ENCODE assay signal across 24 cellular contexts in the genomic region with DNA sequence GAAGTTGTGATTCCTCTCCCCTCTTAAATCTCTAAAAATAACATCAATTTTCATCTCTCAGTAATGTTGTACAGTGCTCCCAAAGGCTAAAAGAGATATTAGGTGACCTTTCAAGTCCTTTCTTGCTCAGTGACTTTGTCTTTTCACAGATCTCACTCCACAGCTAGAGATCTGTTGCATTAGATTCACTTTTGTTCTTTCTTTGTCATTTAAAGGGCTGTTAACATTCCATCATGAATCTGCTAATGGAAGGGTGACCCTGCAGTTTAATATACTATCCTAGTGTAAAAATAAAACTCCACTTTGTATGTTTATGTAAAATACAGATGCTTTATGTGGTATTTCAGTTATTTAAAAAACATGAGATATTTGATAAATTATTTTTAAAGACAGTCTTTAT. TPM values are rescaled to one million over a fixed set of nuclear protein-coding genes. Genes with fewer than 3 reads are reported as not detected.
"Had no signal": no experiment of that assay in that cellular context is flagged by ENCODE, and none has a peak within 500 bp of the region (broad histone marks: within the 10 kb centered on the region; RNA-seq: fewer than 3 reads in every experiment).

No MANE protein-coding gene starts in this region.

- H3K9me3 ChIP-seq: adrenal gland had no signal

- DNase-seq: activated CD4-positive, alpha-beta T cell treated with anti-CD3 and anti-CD28 coated beads for 48 hours; activated CD4-positive, alpha-beta T cell treated with anti-CD3 and anti-CD28 coated beads, Interleukin-2, amount 50 U/mL, for 4 hours; activated CD4-positive, CD25-positive, alpha-beta regulatory T cell treated with anti-CD3 and anti-CD28 coated beads, Interleukin-2, amount 50 U/mL, for 72 hours; activated CD8-positive, alpha-beta memory T cell treated with anti-CD3 and anti-CD28 coated beads, Interleukin-2, amount 50 U/mL, for 48 hours; activated CD8-positive, alpha-beta T cell treated with anti-CD3 and anti-CD28 coated beads, Interleukin-2, amount 10 ng/mL, durations not matched to agents 7 days and 5 days; activated naive CD4-positive, alpha-beta T cell treated with anti-CD3 and anti-CD28 coated beads, Interleukin-2, amount 50 U/mL, for 16 hours; activated naive CD8-positive, alpha-beta T cell treated with anti-CD3 and anti-CD28 coated beads, Interleukin-2, amount 10 ng/mL, durations not matched to agents 7 days and 5 days; activated T-cell treated with anti-CD3 and anti-CD28 coated beads, Interleukin-2, amount 50 U/mL, for 1 hour; adrenal gland; anterior cingulate cortex; NCI-H1048; NCI-H146; NCI-H187 treated with DMSO at 0.1 percent for 48 hours; NCI-H2081 treated with DMSO at 0.1 percent for 48 hours; NCI-H345; NCI-H510A; NCI-H526 treated with DMSO at 0.1 percent for 48 hours; NCI-H82; OCI-M1; RPMI8226; SW 1271 had no signal

- ATAC-seq: activated CD8-positive, alpha-beta T cell treated with anti-CD3 and anti-CD28 coated beads, Interleukin-2, amount 10 ng/mL, durations not matched to agents 7 days and 5 days; Panc1; Right ventricle myocardium inferior had no signal

- H3K27me3 ChIP-seq: adrenal gland had no signal

- H3K36me3 Mint-ChIP-seq: activated naive CD8-positive, alpha-beta T cell treated with anti-CD3 and anti-CD28 coated beads, Interleukin-2, amount 10 ng/mL, durations not matched to agents 7 days and 5 days had no signal

- H3K36me3 ChIP-seq: adrenal gland had no signal

- H3K4me3 Mint-ChIP-seq: activated CD8-positive, alpha-beta T cell treated with anti-CD3 and anti-CD28 coated beads, Interleukin-2, amount 10 ng/mL, durations not matched to agents 7 days and 5 days; activated naive CD8-positive, alpha-beta T cell treated with anti-CD3 and anti-CD28 coated beads, Interleukin-2, amount 10 ng/mL, durations not matched to agents 7 days and 5 days had no signal

- H3K27ac Mint-ChIP-seq: activated CD8-positive, alpha-beta T cell treated with anti-CD3 and anti-CD28 coated beads, Interleukin-2, amount 10 ng/mL, durations not matched to agents 7 days and 5 days; activated naive CD8-positive, alpha-beta T cell treated with anti-CD3 and anti-CD28 coated beads, Interleukin-2, amount 10 ng/mL, durations not matched to agents 7 days and 5 days had no signal

- H3K4me1 Mint-ChIP-seq: activated naive CD8-positive, alpha-beta T cell treated with anti-CD3 and anti-CD28 coated beads, Interleukin-2, amount 10 ng/mL, durations not matched to agents 7 days and 5 days had no signal

- H3K27me3 Mint-ChIP-seq: activated naive CD8-positive, alpha-beta T cell treated with anti-CD3 and anti-CD28 coated beads, Interleukin-2, amount 10 ng/mL, durations not matched to agents 7 days and 5 days had no signal

- H3K27ac ChIP-seq: adrenal gland, SK-N-MC had no signal

- H3K4me3 ChIP-seq: adrenal gland, SK-N-MC had no signal

RNA-seq across cellular contexts. Expression of a gene that starts 30.5 kb away (rescaled TPM):
- total RNA-seq: activated CD8-positive, alpha-beta T cell treated with anti-CD3 and anti-CD28 coated beads, Interleukin-2, amount 10 ng/mL, durations not matched to agents 7 days and 5 days had no signal
